In the genomic region with DNA sequence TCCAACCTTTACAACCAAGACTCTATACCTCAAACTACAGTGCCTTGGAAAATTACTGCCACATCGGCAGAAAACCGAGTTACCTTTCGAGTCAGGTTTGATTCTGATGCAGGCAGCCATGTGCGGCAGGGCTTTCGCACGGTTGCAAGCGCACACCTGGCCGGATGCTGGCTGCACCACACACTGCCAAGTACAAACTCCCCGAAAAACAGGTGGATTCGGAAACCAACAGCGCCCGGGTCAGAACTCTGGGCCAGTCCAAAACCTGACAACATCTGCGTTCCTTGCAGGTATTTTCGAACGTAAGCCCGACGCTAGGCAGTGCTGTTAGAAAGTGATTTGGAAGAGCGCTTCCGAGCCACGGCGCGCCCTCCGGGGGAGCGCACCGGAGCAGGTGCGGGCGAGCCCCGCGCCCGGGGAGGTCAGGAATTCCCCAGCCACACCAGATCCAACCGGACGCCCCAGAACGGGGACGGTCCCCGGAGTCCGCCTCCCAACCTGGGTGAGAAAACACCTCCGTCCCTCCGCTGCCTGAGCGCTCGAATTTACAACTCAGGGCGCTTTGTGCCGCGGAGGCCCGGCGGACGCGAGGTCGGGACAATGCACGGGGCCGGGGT, we compare ENCODE assay signal across 8 cellular contexts. TPM values are rescaled to one million over a fixed set of nuclear protein-coding genes. Genes with fewer than 3 reads are reported as not detected.
DNase-seq lines count a peak whose midpoint lies in the region; ATAC-seq, FAIRE-seq and TF ChIP-seq lines count a peak whose summit lies in the region.

No MANE protein-coding gene starts in this region.

- H3K9me3 ChIP-seq in HEK293 (ENCODE audit: control insufficient read depth, insufficient read depth, low read depth, low read length) (no peaks in the 10 kb centered on the region), SJSA1 (replicated peaks) (no peaks in the 10 kb centered on the region), kidney (ENCODE audit: control insufficient read depth in 1 of 2, low read length in 2 of 2) (no peaks in the 10 kb centered on the region)

- peaks cover 4% of the 10 kb centered on the region for H3K27me3 Mint-ChIP-seq in activated naive CD8-positive, alpha-beta T cell treated with anti-CD3 and anti-CD28 coated beads, Interleukin-2, amount 50 U/mL, for 24 hours

- no peak for ATAC-seq in activated naive CD8-positive, alpha-beta T cell treated with anti-CD3 and anti-CD28 coated beads, Interleukin-2, amount 50 U/mL, for 24 hours
- ATAC-seq in HG02571 (IDR thresholded peaks at IDR 0.05; ENCODE audit: unreplicated experiment) (no peak), GM21526 (IDR thresholded peaks at IDR 0.05; ENCODE audit: low FRiP score, unreplicated experiment) (no peak)

- TF ChIP-seq CTCF in HEK293 (tag by site-specific recombination; IDR thresholded peaks at IDR 0.05): peak; percentile 34; the same call in 1 of the 2 replicates
- no peak for TF ChIP-seq CTCF in kidney (IDR thresholded peaks at IDR 0.05; ENCODE audit: borderline replicate concordance, extremely low read depth, insufficient read depth)

- peaks cover 13% of the 10 kb centered on the region for H3K36me3 Mint-ChIP-seq in activated naive CD8-positive, alpha-beta T cell treated with anti-CD3 and anti-CD28 coated beads, Interleukin-2, amount 50 U/mL, for 24 hours (ENCODE audit: low read depth)

- intact Hi-C loops in kidney (cut with DNase I): no loop called here

- CTCF ChIA-PET in HEK293 (lab: Yijun Ruan, JAX): no interaction called here

- H3K4me1 Mint-ChIP-seq in activated naive CD8-positive, alpha-beta T cell treated with anti-CD3 and anti-CD28 coated beads, Interleukin-2, amount 50 U/mL, for 24 hours: peaks cover 57% of the 10 kb centered on the region

- POLR2A ChIA-PET in HEK293 (lab: Yijun Ruan, JAX): no interaction called here

- H3K9me3 Mint-ChIP-seq in activated naive CD8-positive, alpha-beta T cell treated with anti-CD3 and anti-CD28 coated beads, Interleukin-2, amount 50 U/mL, for 24 hours: no peaks in the 10 kb centered on the region

- H3K4me3 ChIP-seq in HEK293 (ENCODE audit: low read depth, low read length) (peak overlapping the region; percentile 86), SJSA1 (peak overlapping the region; percentile 92), kidney (ENCODE audit: low read length in 2 of 2) (peak overlapping the region; percentile 63 to 70)

- H3K4me1 ChIP-seq in HEK293 (ENCODE audit: control insufficient read depth, insufficient read depth, low read length) (peaks cover 23% of the 10 kb centered on the region), SJSA1 (replicated peaks) (peaks cover 52% of the 10 kb centered on the region), kidney (ENCODE audit: control insufficient read depth in 1 of 2, insufficient read depth in 1 of 2, low read depth in 1 of 2, low read length in 2 of 2) (peaks cover 11 to 36% of the 10 kb centered on the region in 2 donors)

- peak overlapping the region; percentile 95 for H3K27ac Mint-ChIP-seq in activated naive CD8-positive, alpha-beta T cell treated with anti-CD3 and anti-CD28 coated beads, Interleukin-2, amount 50 U/mL, for 24 hours

- DNase-seq in Daoy (ENCODE audit: low read depth) (peak; percentile 22), SJSA1 (ENCODE audit: low read depth in 1 of 2, low spot score in 2 of 2) (no peak), kidney (peak; percentile 82)
- peak; percentile 58 for DNase-seq in activated naive CD8-positive, alpha-beta T cell treated with anti-CD3 and anti-CD28 coated beads, Interleukin-2, amount 50 U/mL, for 24 hours
- peak in 2 of 3 donors; percentile 16 to 30 for DNase-seq in stimulated activated CD4-positive, alpha-beta T cell treated with anti-CD3 and anti-CD28 coated beads, TNF-alpha, amount 100 ng/mL, for 1 hour (ENCODE audit: low read depth in 3 of 3, low spot score in 1 of 3)

- no peak for FAIRE-seq in kidney (lab: Jason Lieb, UNC)

- H3K27me3 ChIP-seq in SJSA1 (replicated peaks): no peaks in the 10 kb centered on the region

- peak overlapping the region; percentile 8 to 65 for H3K9ac ChIP-seq in kidney (ENCODE audit: low read length in 2 of 2)

- H3K36me3 ChIP-seq in HEK293 (ENCODE audit: control insufficient read depth in 2 of 2, insufficient read depth in 1 of 2, low read length in 2 of 2) (no peaks in the 10 kb centered on the region), SJSA1 (peaks cover 15% of the 10 kb centered on the region; the same call in 1 of the 2 replicates), kidney (ENCODE audit: control insufficient read depth in 1 of 2, insufficient read depth in 2 of 2, low read length in 2 of 2) (no peaks in the 10 kb centered on the region)

- peak overlapping the region; percentile 60; the same call in 1 of the 2 replicates for H3K27ac ChIP-seq in HEK293 (ENCODE audit: extremely low read depth, low read depth, low read length)
- H3K27ac ChIP-seq in SJSA1: no peak overlapping the region
- H3K27ac ChIP-seq in kidney (ENCODE audit: low read depth in 2 of 2, low read length in 2 of 2): no peak overlapping the region

- peak overlapping the region; percentile 92 for H3K4me3 Mint-ChIP-seq in activated naive CD8-positive, alpha-beta T cell treated with anti-CD3 and anti-CD28 coated beads, Interleukin-2, amount 50 U/mL, for 24 hours

TF ChIP-seq in HEK293, 187 proteins besides CTCF, POLR2A, EP300 and RAD21:
- no peak for TF ChIP-seq ZNF146 (tag by site-specific recombination; IDR thresholded peaks at IDR 0.05)
- no peak for TF ChIP-seq ZNF214 (tag by site-specific recombination; IDR thresholded peaks at IDR 0.05; ENCODE audit: borderline replicate concordance)
- TF ChIP-seq ZNF600 (tag by site-specific recombination; IDR thresholded peaks at IDR 0.05): peak; percentile 38
- TF ChIP-seq SP2 (tag by site-specific recombination; IDR thresholded peaks at IDR 0.05): no peak
- TF ChIP-seq GLIS1 (tag by site-specific recombination; IDR thresholded peaks at IDR 0.05): peak; percentile 69
- no peak for TF ChIP-seq ZNF354C (tag by site-specific recombination; IDR thresholded peaks at IDR 0.05; ENCODE audit: borderline replicate concordance, low read depth)
- no peak for TF ChIP-seq ZBTB1 (tag by site-specific recombination; IDR thresholded peaks at IDR 0.05)
- peak; percentile 17; the same call in 1 of the 2 replicates for TF ChIP-seq ZXDB (tag by site-specific recombination; IDR thresholded peaks at IDR 0.05)
- TF ChIP-seq BCL11B (tag by site-specific recombination; IDR thresholded peaks at IDR 0.05; ENCODE audit: low read depth): no peak
- peak; percentile 66 for TF ChIP-seq ZNF335 (tag by site-specific recombination; conservative IDR thresholded peaks at IDR 0.05)
- TF ChIP-seq, protein P1, sequence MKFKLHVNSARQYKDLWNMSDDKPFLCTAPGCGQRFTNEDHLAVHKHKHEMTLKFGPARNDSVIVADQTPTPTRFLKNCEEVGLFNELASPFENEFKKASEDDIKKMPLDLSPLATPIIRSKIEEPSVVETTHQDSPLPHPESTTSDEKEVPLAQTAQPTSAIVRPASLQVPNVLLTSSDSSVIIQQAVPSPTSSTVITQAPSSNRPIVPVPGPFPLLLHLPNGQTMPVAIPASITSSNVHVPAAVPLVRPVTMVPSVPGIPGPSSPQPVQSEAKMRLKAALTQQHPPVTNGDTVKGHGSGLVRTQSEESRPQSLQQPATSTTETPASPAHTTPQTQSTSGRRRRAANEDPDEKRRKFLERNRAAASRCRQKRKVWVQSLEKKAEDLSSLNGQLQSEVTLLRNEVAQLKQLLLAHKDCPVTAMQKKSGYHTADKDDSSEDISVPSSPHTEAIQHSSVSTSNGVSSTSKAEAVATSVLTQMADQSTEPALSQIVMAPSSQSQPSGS (tag by site-specific recombination; IDR thresholded peaks at IDR 0.05; ENCODE audit: low read depth): no peak
- TF ChIP-seq, protein P2, sequence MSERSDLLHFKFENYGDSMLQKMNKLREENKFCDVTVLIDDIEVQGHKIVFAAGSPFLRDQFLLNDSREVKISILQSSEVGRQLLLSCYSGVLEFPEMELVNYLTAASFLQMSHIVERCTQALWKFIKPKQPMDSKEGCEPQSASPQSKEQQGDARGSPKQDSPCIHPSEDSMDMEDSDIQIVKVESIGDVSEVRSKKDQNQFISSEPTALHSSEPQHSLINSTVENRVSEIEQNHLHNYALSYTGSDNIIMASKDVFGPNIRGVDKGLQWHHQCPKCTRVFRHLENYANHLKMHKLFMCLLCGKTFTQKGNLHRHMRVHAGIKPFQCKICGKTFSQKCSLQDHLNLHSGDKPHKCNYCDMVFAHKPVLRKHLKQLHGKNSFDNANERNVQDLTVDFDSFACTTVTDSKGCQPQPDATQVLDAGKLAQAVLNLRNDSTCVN (tag by site-specific recombination; optimal IDR thresholded peaks at IDR 0.05): peak; percentile 80
- peak; percentile 72 for TF ChIP-seq ZBTB17 (tag by site-specific recombination; IDR thresholded peaks at IDR 0.05)
- peak; percentile 43; the same call in 1 of the 2 replicates for TF ChIP-seq ZBTB20 (tag by site-specific recombination; IDR thresholded peaks at IDR 0.05)
- TF ChIP-seq ZNF341 (tag by site-specific recombination; IDR thresholded peaks at IDR 0.05; ENCODE audit: low read depth): peak; percentile 46; the same call in 1 of the 2 replicates
- TF ChIP-seq ZNF776 (tag by site-specific recombination; IDR thresholded peaks at IDR 0.05; ENCODE audit: borderline replicate concordance): no peak

RNA-seq across cellular contexts. Expression of a gene that starts 1.2 kb away (rescaled TPM):
- total RNA-seq in Daoy (2014; rRNA removed; shearing (Covaris generic)): 28.0 and 47.4 TPM in 2 replicates
- total RNA-seq in SJSA1 (2014; rRNA removed; shearing (Covaris generic)): 35.7 and 51.5 TPM in 2 replicates
- total RNA-seq in kidney: 92.0 TPM
- 26.7 TPM for polyA plus RNA-seq in kidney (ENCODE audit: insufficient read depth, low read depth, low replicate concordance)

Comparison
In these comparisons a context has a peak if more than half of its experiments do, and no peak if none do; other contexts are left out.
1. DNase-seq: peak in Daoy (single experiment), activated naive CD8-positive, alpha-beta T cell treated with anti-CD3 and anti-CD28 coated beads, Interleukin-2, amount 50 U/mL, for 24 hours (single experiment), kidney (single experiment) and stimulated activated CD4-positive, alpha-beta T cell treated with anti-CD3 and anti-CD28 coated beads, TNF-alpha, amount 100 ng/mL, for 1 hour (2 of 3); none in SJSA1 (0 of 2).
2. Peak in every context shown above with its lines, with median percentiles within 50 percentile points of each other: H3K4me3 ChIP-seq.